ENCODE assay signal across 21 cellular contexts in genomic region chr10:106713846-106714245, GRCh38.
DNase-seq lines count a peak whose midpoint lies in the region; ATAC-seq, FAIRE-seq and TF ChIP-seq lines count a peak whose summit lies in the region.
"Had no signal": no experiment of that assay in that cellular context is flagged by ENCODE, and none has a peak within 500 bp of the region (broad histone marks: within the 10 kb centered on the region; RNA-seq: fewer than 3 reads in every experiment).

No MANE protein-coding gene starts in this region.

- H3K36me3 ChIP-seq in BE2C (no peaks in the 10 kb centered on the region), Loucy (ENCODE audit: insufficient read depth, low read length) (no peaks in the 10 kb centered on the region), kidney (ENCODE audit: control insufficient read depth in 1 of 2, insufficient read depth in 2 of 2, low read length in 2 of 2) (no peaks in the 10 kb centered on the region), A673 (ENCODE audit: insufficient read depth, low read length, poor library complexity, severe bottlenecking) (no peaks in the 10 kb centered on the region)
- H3K36me3 ChIP-seq: BLaER1 treated with 17β-estradiol and CSF1 and Interleukin-3, amounts not matched to agents 10 nM and 100 nM had no signal

- no peaks in the 10 kb centered on the region for H4K20me1 ChIP-seq in Loucy (ENCODE audit: insufficient read depth, low read length, poor library complexity, severe bottlenecking)
- H4K20me1 ChIP-seq: BLaER1 treated with 17β-estradiol and CSF1 and Interleukin-3, amounts not matched to agents 10 nM and 100 nM had no signal

- peaks cover 4% of the 10 kb centered on the region for H3K9me3 Mint-ChIP-seq in activated T-cell treated with anti-CD3 and anti-CD28 coated beads, Interleukin-2, amount 50 U/mL, for 4 hours
- H3K9me3 Mint-ChIP-seq: CD4-positive, alpha-beta T cell; CD8-positive, alpha-beta T cell had no signal

- no peak overlapping the region for H3K4me3 Mint-ChIP-seq in activated T-cell treated with anti-CD3 and anti-CD28 coated beads, Interleukin-2, amount 50 U/mL, for 4 hours
- H3K4me3 Mint-ChIP-seq: CD4-positive, alpha-beta T cell; CD8-positive, alpha-beta T cell had no signal

- H3K27me3 Mint-ChIP-seq in activated T-cell treated with anti-CD3 and anti-CD28 coated beads, Interleukin-2, amount 50 U/mL, for 4 hours (ENCODE audit: low read depth): no peaks in the 10 kb centered on the region

- H3K9ac ChIP-seq in Loucy (ENCODE audit: low read depth, low read length, poor library complexity, severe bottlenecking): no peak overlapping the region
- no peak overlapping the region for H3K9ac ChIP-seq in kidney (ENCODE audit: low read length in 2 of 2)
- H3K9ac ChIP-seq: BLaER1 treated with 17β-estradiol and CSF1 and Interleukin-3, amounts not matched to agents 10 nM and 100 nM had no signal

- no peaks in the 10 kb centered on the region for H3K4me1 Mint-ChIP-seq in activated T-cell treated with anti-CD3 and anti-CD28 coated beads, Interleukin-2, amount 50 U/mL, for 4 hours (ENCODE audit: low read depth)

- no peak overlapping the region for H2AFZ ChIP-seq in Loucy (ENCODE audit: low read length)

- H3K79me2 ChIP-seq in Loucy (ENCODE audit: insufficient read depth, low read length): no peaks in the 10 kb centered on the region

- CTCF ChIA-PET in A673 (lab: Charles Lee): no interaction called here

- intact Hi-C loops in kidney (cut with DNase I): no loop called here
- intact Hi-C loops in A673 (cut with micrococcal nuclease; ENCODE audit: unreplicated experiment): loop anchor here (10.0 kb wide), 1 partner anchor 301 kb away; no protein-coding TSS in a partner anchor
- intact Hi-C loops in cardiac septum (cut with DNase I): no loop called here

- POLR2A ChIA-PET in A673 (lab: Charles Lee; ENCODE audit: low non-redundant PET): no interaction called here

- no peaks in the 10 kb centered on the region for H3F3A ChIP-seq in Loucy (ENCODE audit: low read depth)

- H3K9me2 ChIP-seq in Loucy (replicated peaks; ENCODE audit: low read depth, low read length): no peaks in the 10 kb centered on the region

- no TSS peak for BruUV-seq in A673 (replicated peaks; lab: Mats Ljungman, UMichigan)

- no peaks in the 10 kb centered on the region for H3K9me3 ChIP-seq in BE2C
- no peaks in the 10 kb centered on the region for H3K9me3 ChIP-seq in Loucy (ENCODE audit: insufficient read depth, low read depth, low read length)
- no peaks in the 10 kb centered on the region for H3K9me3 ChIP-seq in kidney (ENCODE audit: control insufficient read depth in 1 of 2, low read length in 2 of 2)
- H3K9me3 ChIP-seq in A673 (ENCODE audit: low read depth, low read length, poor library complexity, severe bottlenecking): no peaks in the 10 kb centered on the region
- H3K9me3 ChIP-seq: A549, Caco-2 had no signal

- no peak overlapping the region for H3K4me3 ChIP-seq in BE2C (ENCODE audit: low read depth, low read length)
- H3K4me3 ChIP-seq in Loucy (ENCODE audit: low read length, poor library complexity, severe bottlenecking): no peak overlapping the region
- no peak overlapping the region for H3K4me3 ChIP-seq in kidney (ENCODE audit: low read length in 2 of 2)
- H3K4me3 ChIP-seq in A673 (ENCODE audit: low read depth, low read length, poor library complexity, severe bottlenecking): no peak overlapping the region
- H3K4me3 ChIP-seq: A549; BLaER1 treated with 17β-estradiol and CSF1 and Interleukin-3, amounts not matched to agents 10 nM and 100 nM had no signal

- H3K4me1 ChIP-seq in BE2C: peaks cover 21% of the 10 kb centered on the region
- H3K4me1 ChIP-seq in Loucy (ENCODE audit: insufficient read depth, low read length, poor library complexity, severe bottlenecking): peaks cover 15% of the 10 kb centered on the region
- no peaks in the 10 kb centered on the region for H3K4me1 ChIP-seq in kidney (ENCODE audit: control insufficient read depth in 1 of 2, insufficient read depth in 1 of 2, low read depth in 1 of 2, low read length in 2 of 2)
- H3K4me1 ChIP-seq in A673 (ENCODE audit: insufficient read depth, low read length, poor library complexity, severe bottlenecking): no peaks in the 10 kb centered on the region
- H3K4me1 ChIP-seq: A549, Caco-2 had no signal

- peak overlapping the region; percentile 17 for H3K4me2 ChIP-seq in Loucy (ENCODE audit: low read depth, low read length, poor library complexity, severe bottlenecking)
- H3K4me2 ChIP-seq: A549 had no signal

- DNase-seq in NCI-H82 (lab: John Stamatoyannopoulos, UW) (peak; percentile 47), NCI-H82 treated with DMSO at 0.1 percent for 48 hours (lab: John Stamatoyannopoulos, UW; ENCODE audit: unreplicated experiment) (no peak), BE2C (peak; percentile 24), kidney (no peak), A673 (ENCODE audit: low spot score) (no peak), cardiac septum (ENCODE audit: low spot score) (no peak)
- no peak for DNase-seq in activated T-cell treated with anti-CD3 and anti-CD28 coated beads, Interleukin-2, amount 50 U/mL, for 4 hours
- DNase-seq: ACHN; Caco-2; Calu3; CD4-positive, alpha-beta T cell; CD8-positive, alpha-beta T cell; DMS79 treated with DMSO at 0.1 percent for 48 hours; GF-D8 had no signal

- no peaks in the 10 kb centered on the region for H3K36me3 Mint-ChIP-seq in activated T-cell treated with anti-CD3 and anti-CD28 coated beads, Interleukin-2, amount 50 U/mL, for 4 hours (ENCODE audit: insufficient read depth)
- H3K36me3 Mint-ChIP-seq: CD8-positive, alpha-beta T cell had no signal

- ATAC-seq in activated T-cell treated with anti-CD3 and anti-CD28 coated beads, Interleukin-2, amount 50 U/mL, for 4 hours: no peak
- ATAC-seq: A549; CD8-positive, alpha-beta T cell had no signal

- H3K27ac ChIP-seq in kidney (ENCODE audit: low read depth in 2 of 2, low read length in 2 of 2) (no peak overlapping the region), A673 (ENCODE audit: low read depth, low read length, poor library complexity, severe bottlenecking) (no peak overlapping the region)
- H3K27ac ChIP-seq: 22Rv1; A549; BLaER1 treated with 17β-estradiol and CSF1 and Interleukin-3, amounts not matched to agents 10 nM and 100 nM; C4-2B had no signal

- no peaks in the 10 kb centered on the region for H3K27me3 ChIP-seq in BE2C
- H3K27me3 ChIP-seq in Loucy (ENCODE audit: insufficient read depth, low read length, poor library complexity, severe bottlenecking): no peaks in the 10 kb centered on the region
- H3K27me3 ChIP-seq in A673 (replicated peaks; ENCODE audit: insufficient read depth, low read depth, low read length, poor library complexity): no peaks in the 10 kb centered on the region
- H3K27me3 ChIP-seq: BLaER1 treated with 17β-estradiol and CSF1 and Interleukin-3, amounts not matched to agents 10 nM and 100 nM had no signal

- FAIRE-seq in kidney (lab: Jason Lieb, UNC): peak; percentile 21
- FAIRE-seq: A549, D721Med, GM12891 had no signal

- TF ChIP-seq CTCF in BE2C (IDR thresholded peaks at IDR 0.05; ENCODE audit: low read depth, low read length) (no peak), Loucy (conservative IDR thresholded peaks at IDR 0.05; ENCODE audit: low read length) (no peak), kidney (IDR thresholded peaks at IDR 0.05; ENCODE audit: borderline replicate concordance, extremely low read depth, insufficient read depth) (no peak), A673 (conservative IDR thresholded peaks at IDR 0.05; ENCODE audit: low read depth, low read length) (no peak)

Comparison
In these comparisons a context has a peak if more than half of its experiments do, and no peak if none do; other contexts are left out.
1. DNase-seq: peak in NCI-H82 (single experiment) and BE2C (single experiment); none in NCI-H82 treated with DMSO at 0.1 percent for 48 hours (single experiment), kidney (single experiment), activated T-cell treated with anti-CD3 and anti-CD28 coated beads, Interleukin-2, amount 50 U/mL, for 4 hours (single experiment), A673 (single experiment) and cardiac septum (single experiment).